Comparison of ENCODE assay signal across 10 cellular contexts in the genomic region with DNA sequence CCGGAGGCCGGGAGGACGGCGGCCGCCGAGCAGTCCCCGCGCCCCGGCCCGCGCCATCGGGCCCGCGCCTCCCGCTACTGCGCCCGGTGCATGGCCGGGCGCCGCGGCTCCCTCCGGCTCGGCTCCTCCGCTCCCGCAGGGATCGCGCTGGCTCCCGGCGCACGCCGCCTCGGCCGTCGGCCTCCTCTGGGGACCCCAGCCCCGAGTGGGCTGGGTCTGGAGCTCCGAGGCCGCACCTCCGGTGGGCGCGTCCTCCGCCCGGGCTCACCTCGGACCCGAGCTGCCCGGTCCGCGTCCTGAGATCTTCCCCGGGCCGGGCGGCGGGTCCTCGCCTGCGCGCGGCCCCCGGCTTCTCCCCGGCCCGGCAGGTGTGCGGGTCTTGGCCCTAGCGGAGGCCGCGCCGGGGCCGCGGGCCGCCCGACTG. TPM values are rescaled to one million over a fixed set of nuclear protein-coding genes. Genes with fewer than 3 reads are reported as not detected.
DNase-seq lines count a peak whose midpoint lies in the region; ATAC-seq, FAIRE-seq and TF ChIP-seq lines count a peak whose summit lies in the region.
"Had no signal": no experiment of that assay in that cellular context is flagged by ENCODE, and none has a peak within 500 bp of the region (broad histone marks: within the 10 kb centered on the region; RNA-seq: fewer than 3 reads in every experiment).

No MANE protein-coding gene starts in this region.

- FAIRE-seq in endothelial cell of umbilical vein (lab: Jason Lieb, UNC): no peak

- H3K9me1 ChIP-seq in endothelial cell of umbilical vein (replicated peaks; ENCODE audit: control insufficient read depth, extremely low read depth, insufficient read depth, low read length): no peaks in the 10 kb centered on the region

- no peak overlapping the region for H3K4me2 ChIP-seq in endothelial cell of umbilical vein (ENCODE audit: insufficient read depth, low read length)

- intact Hi-C loops in endothelial cell of umbilical vein (cut with micrococcal nuclease) (no loop called here), sigmoid colon (cut with DNase I) (no loop called here)

- H3K36me3 ChIP-seq in endothelial cell of umbilical vein (ENCODE audit: control insufficient read depth in 2 of 2, extremely low read depth in 1 of 2, insufficient read depth in 2 of 2, low read length in 2 of 2) (no peaks in the 10 kb centered on the region), sigmoid colon (no peaks in the 10 kb centered on the region)

- dilution Hi-C loops in endothelial cell of umbilical vein (cut with MboI; ENCODE audit: extremely low pct_ligation_motif_present, low sequenced_read_pairs): no loop called here

- H2AFZ ChIP-seq in endothelial cell of umbilical vein (ENCODE audit: low read depth, low read length): no peak overlapping the region

- TF ChIP-seq CTCF in endothelial cell of umbilical vein (IDR thresholded peaks at IDR 0.05; ENCODE audit: extremely low read depth in 1 of 2, insufficient read depth in 1 of 2, low read depth in 1 of 2, low read length in 2 of 2) (no peak), sigmoid colon (IDR thresholded peaks at IDR 0.05) (no peak)

- no peaks in the 10 kb centered on the region for H3K79me2 ChIP-seq in endothelial cell of umbilical vein (ENCODE audit: control insufficient read depth, insufficient read depth, low read length)

- peaks cover 15% of the 10 kb centered on the region for H3K4me1 ChIP-seq in endothelial cell of umbilical vein (ENCODE audit: control insufficient read depth, extremely low read depth, insufficient read depth, low read length)
- H3K4me1 ChIP-seq in sigmoid colon: peaks cover 0 to 43% (median 38%) of the 10 kb centered on the region in 4 donors

- WGBS in sigmoid colon, 2 donors: 1% methylated on average over 67 of the region's 67 CpGs

- BruUV-seq in endothelial cell of umbilical vein (replicated peaks; lab: Mats Ljungman, UMichigan): no TSS peak

- TF ChIP-seq POLR2A in endothelial cell of umbilical vein (IDR thresholded peaks at IDR 0.05; ENCODE audit: low read depth, low read length): no peak
- TF ChIP-seq POLR2A in sigmoid colon (IDR thresholded peaks at IDR 0.05): no peak

- H3K27ac ChIP-seq in endothelial cell of umbilical vein (ENCODE audit: insufficient read depth, low read depth, low read length): no peak overlapping the region
- H3K27ac ChIP-seq in sigmoid colon: no peak overlapping the region

- no peaks in the 10 kb centered on the region for H4K20me1 ChIP-seq in endothelial cell of umbilical vein (replicated peaks; ENCODE audit: control insufficient read depth, extremely low read depth, insufficient read depth, low read length)

- H3K27me3 ChIP-seq in endothelial cell of umbilical vein (ENCODE audit: control insufficient read depth in 2 of 2, insufficient read depth in 2 of 2, low read length in 2 of 2) (peaks cover 53 to 70% of the 10 kb centered on the region in 2 experiments), sigmoid colon (peaks cover 64 to 100% (median 99%) of the 10 kb centered on the region in 3 donors)

- CTCF ChIA-PET in endothelial cell of umbilical vein (lab: Charles Lee): interaction anchor here (0.6 to 2.1 kb wide), 4 partner anchors 9 to 198 kb away, joined by 3 to 9 read pairs (median 6); no protein-coding TSS in a partner anchor

- H3K9ac ChIP-seq in endothelial cell of umbilical vein (replicated peaks; ENCODE audit: extremely low read depth, insufficient read depth, low read length): no peak overlapping the region

- H3K4me3 ChIP-seq in endothelial cell of umbilical vein (replicated peaks in 1 of 3; ENCODE audit: insufficient read depth in 1 of 3, low read depth in 1 of 3, low read length in 3 of 3) (no peak overlapping the region), sigmoid colon (peak overlapping the region in 3 of 4 donors; percentile 28 to 45 (median 44))

- no peak for TF ChIP-seq EP300 in sigmoid colon (IDR thresholded peaks at IDR 0.05)

- H3K9me3 ChIP-seq in endothelial cell of umbilical vein (replicated peaks; ENCODE audit: control insufficient read depth, insufficient read depth, low read length) (no peaks in the 10 kb centered on the region), sigmoid colon (no peaks in the 10 kb centered on the region)

- DNase-seq in DMS 273 (lab: John Stamatoyannopoulos, UW; ENCODE audit: unreplicated experiment) (peak; percentile 53), DMS 273 treated with DMSO at 0.1 percent for 48 hours (lab: John Stamatoyannopoulos, UW) (no peak), HuH-7.5 (ENCODE audit: low spot score) (peak; percentile 85), endothelial cell of umbilical vein (ENCODE audit: low read depth, low spot score) (no peak), sigmoid colon (no peak)
- DNase-seq: NCI-H1694 had no signal

- POLR2A ChIA-PET in endothelial cell of umbilical vein (lab: Charles Lee): no interaction called here

- ATAC-seq in HG02840 (IDR thresholded peaks at IDR 0.05; ENCODE audit: low FRiP score, unreplicated experiment): no peak
- no peak for ATAC-seq in GM19035 (IDR thresholded peaks at IDR 0.05; ENCODE audit: unreplicated experiment)
- no peak for ATAC-seq in HG03469 (IDR thresholded peaks at IDR 0.05; ENCODE audit: unreplicated experiment)

TF ChIP-seq in endothelial cell of umbilical vein, 7 proteins besides CTCF, POLR2A, EP300 and RAD21:
- TF ChIP-seq POLR2AphosphoS5 (IDR thresholded peaks at IDR 0.05; ENCODE audit: insufficient read depth, low read depth, low read length): no peak
- TF ChIP-seq GATA2 (IDR thresholded peaks at IDR 0.05; ENCODE audit: insufficient read depth, insufficient read length, low read depth, low read length): no peak
- TF ChIP-seq MAX (IDR thresholded peaks at IDR 0.05; ENCODE audit: insufficient read depth, insufficient read length): no peak
- TF ChIP-seq EZH2 (IDR thresholded peaks at IDR 0.05; ENCODE audit: borderline replicate concordance, low read depth, low read length, severe bottlenecking): peak; percentile 98
- no peak for TF ChIP-seq FOS (IDR thresholded peaks at IDR 0.05; ENCODE audit: borderline replicate concordance, insufficient read depth, low read length)
- no peak for TF ChIP-seq MYC (IDR thresholded peaks at IDR 0.05; ENCODE audit: low read depth, low read length)
- no peak for TF ChIP-seq JUN (IDR thresholded peaks at IDR 0.05; ENCODE audit: borderline replicate concordance, insufficient read depth, insufficient read length, low read depth)

RNA-seq across cellular contexts. Expression of gene SHISA8, which starts 0.3 kb away (rescaled TPM):
- total RNA-seq in endothelial cell of umbilical vein: not detected in 2 replicates
- not detected in 2 replicates for polyA plus RNA-seq in endothelial cell of umbilical vein
- not detected in 2 replicates for polyA plus RNA-seq in endothelial cell of umbilical vein (2011; cell fraction: cytosol; rRNA removed)
- not detected in 2 replicates for polyA plus RNA-seq in endothelial cell of umbilical vein (2011; cell fraction: nucleus; rRNA removed)
- polyA plus RNA-seq in endothelial cell of umbilical vein (2012): not detected in 2 replicates
- polyA minus RNA-seq in endothelial cell of umbilical vein: not detected in 2 replicates
- not detected for polyA minus RNA-seq in endothelial cell of umbilical vein (2011; cell fraction: cytosol; rRNA and poly(A)+ RNA removed)
- polyA minus RNA-seq in endothelial cell of umbilical vein (2011; cell fraction: nucleus; rRNA and poly(A)+ RNA removed): not detected in 2 replicates
- not detected for total RNA-seq in sigmoid colon
- under 1 TPM in 1 of 3 donors, not detected in 2; 0.12 TPM for polyA plus RNA-seq in sigmoid colon
- total RNA-seq: A172 had no signal

RNA-seq across cellular contexts. Expression of gene TNFRSF13C, which starts 12.0 kb away (rescaled TPM):
- total RNA-seq in endothelial cell of umbilical vein (0.51 and 0.81 TPM in 2 replicates), sigmoid colon (not detected)
- polyA plus RNA-seq in endothelial cell of umbilical vein (0.19 and 0.27 TPM in 2 replicates), sigmoid colon (10 to 100 TPM in 1 of 3 donors, 1 to 10 TPM in 1, under 1 TPM in 1; 0.23 to 23.9 (median 1.2) TPM)
- polyA plus RNA-seq in endothelial cell of umbilical vein (2011; cell fraction: cytosol; rRNA removed): 0.08 and 0.11 TPM in 2 replicates
- polyA plus RNA-seq in endothelial cell of umbilical vein (2011; cell fraction: nucleus; rRNA removed): 1.2 and 1.3 TPM in 2 replicates
- polyA plus RNA-seq in endothelial cell of umbilical vein (2012): 0.08 TPM in 1 of 2 replicates, not detected in the other
- 0.17 and 0.34 TPM in 2 replicates for polyA minus RNA-seq in endothelial cell of umbilical vein
- polyA minus RNA-seq in endothelial cell of umbilical vein (2011; cell fraction: cytosol; rRNA and poly(A)+ RNA removed): not detected
- 0.29 and 0.38 TPM in 2 replicates for polyA minus RNA-seq in endothelial cell of umbilical vein (2011; cell fraction: nucleus; rRNA and poly(A)+ RNA removed)

RNA-seq across cellular contexts. Expression of gene CENPM, which starts 32.3 kb away (rescaled TPM):
- total RNA-seq in endothelial cell of umbilical vein (30.4 and 34.5 TPM in 2 replicates), sigmoid colon (1 to 10 TPM in 3 of 4 donors, not detected in 1; 1.1 to 5.4 (median 2.5) TPM)
- polyA plus RNA-seq in endothelial cell of umbilical vein (37.4 and 51.0 TPM in 2 replicates), sigmoid colon (10 to 100 TPM; 24.0 to 48.5 (median 35.8) TPM)
- 38.9 and 40.2 TPM in 2 replicates for polyA plus RNA-seq in endothelial cell of umbilical vein (2011; cell fraction: cytosol; rRNA removed)
- 38.4 and 38.5 TPM in 2 replicates for polyA plus RNA-seq in endothelial cell of umbilical vein (2011; cell fraction: nucleus; rRNA removed)
- 9.5 and 17.5 TPM in 2 replicates for polyA plus RNA-seq in endothelial cell of umbilical vein (2012)
- polyA minus RNA-seq in endothelial cell of umbilical vein: 24.9 and 25.2 TPM in 2 replicates
- polyA minus RNA-seq in endothelial cell of umbilical vein (2011; cell fraction: cytosol; rRNA and poly(A)+ RNA removed): 45.4 TPM
- 16.9 and 20.1 TPM in 2 replicates for polyA minus RNA-seq in endothelial cell of umbilical vein (2011; cell fraction: nucleus; rRNA and poly(A)+ RNA removed)

RNA-seq across cellular contexts. Expression of gene SEPTIN3, which starts 54.6 kb away (rescaled TPM):
- total RNA-seq in endothelial cell of umbilical vein: 0.18 TPM in 1 of 2 replicates, not detected in the other
- polyA plus RNA-seq in endothelial cell of umbilical vein: 0.05 and 0.08 TPM in 2 replicates
- 0.05 and 0.11 TPM in 2 replicates for polyA plus RNA-seq in endothelial cell of umbilical vein (2011; cell fraction: cytosol; rRNA removed)
- polyA plus RNA-seq in endothelial cell of umbilical vein (2011; cell fraction: nucleus; rRNA removed): 0.05 and 0.11 TPM in 2 replicates
- 0.19 and 0.57 TPM in 2 replicates for polyA plus RNA-seq in endothelial cell of umbilical vein (2012)
- polyA minus RNA-seq in endothelial cell of umbilical vein: 0.19 TPM in 1 of 2 replicates, not detected in the other
- polyA minus RNA-seq in endothelial cell of umbilical vein (2011; cell fraction: cytosol; rRNA and poly(A)+ RNA removed): 0.41 TPM
- 0.10 TPM in 1 of 2 replicates, not detected in the other for polyA minus RNA-seq in endothelial cell of umbilical vein (2011; cell fraction: nucleus; rRNA and poly(A)+ RNA removed)
- total RNA-seq in sigmoid colon: 1 to 10 TPM; 1.1 to 1.6 (median 1.3) TPM
- polyA plus RNA-seq in sigmoid colon: under 1 TPM; 0.46 to 0.71 (median 0.60) TPM

Comparison
In these comparisons a context has a peak if more than half of its experiments do, and no peak if none do; other contexts are left out.
1. DNase-seq: peak in DMS 273 (single experiment) and HuH-7.5 (single experiment); none in DMS 273 treated with DMSO at 0.1 percent for 48 hours (single experiment), endothelial cell of umbilical vein (single experiment) and sigmoid colon (single experiment).
2. H3K4me3 ChIP-seq: peak in sigmoid colon (3 of 4); none in endothelial cell of umbilical vein (0 of 3).